In the genomic region with DNA sequence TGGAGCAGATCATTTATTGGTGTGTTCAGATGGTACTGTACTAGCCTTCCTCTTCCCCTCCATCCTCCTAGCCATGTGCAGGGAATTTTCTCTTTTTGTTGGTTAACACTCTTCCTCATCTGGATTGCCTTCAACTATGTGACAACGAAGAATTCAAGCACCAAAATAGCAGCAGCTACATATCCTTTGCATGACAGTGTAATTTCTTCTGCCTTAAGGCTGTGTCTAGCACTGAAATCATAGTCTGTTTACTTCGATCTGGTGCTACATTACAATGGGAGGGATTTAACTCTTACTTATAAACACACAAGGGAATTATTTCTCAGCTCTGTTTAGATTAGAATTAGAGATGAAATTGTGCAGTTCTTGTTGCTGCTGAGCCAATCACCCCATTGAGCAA, we compare ENCODE assay signal across 1 cellular context.
TF ChIP-seq lines count a peak whose summit lies in the region.

No MANE protein-coding gene starts in this region.

TF ChIP-seq in IMR-90, 13 proteins besides CTCF, POLR2A, EP300 and RAD21:
- TF ChIP-seq MAZ (IDR thresholded peaks at IDR 0.05; ENCODE audit: borderline replicate concordance, low read depth, low read length), result no peak
- no peak for TF ChIP-seq MXI1 (IDR thresholded peaks at IDR 0.05; ENCODE audit: borderline replicate concordance, low read depth, low read length)
- TF ChIP-seq MAFK (IDR thresholded peaks at IDR 0.05; ENCODE audit: low read depth, low read length), result no peak
- no peak for TF ChIP-seq BHLHE40 (IDR thresholded peaks at IDR 0.05; ENCODE audit: low read depth, low read length)
- no peak for TF ChIP-seq CHD1 (IDR thresholded peaks at IDR 0.05; ENCODE audit: low read depth, low read length)
- TF ChIP-seq RFX5 (IDR thresholded peaks at IDR 0.05; ENCODE audit: low read depth, low read length), result no peak
- TF ChIP-seq NFE2L2 (IDR thresholded peaks at IDR 0.05; ENCODE audit: low read depth, low read length), result no peak
